ENCODE assay signal across 1 cellular context in genomic region chr12:54027442-54027786, GRCh38.
TF ChIP-seq lines count a peak whose summit lies in the region.

No MANE protein-coding gene starts in this region.

TF ChIP-seq in K562, 482 proteins besides CTCF, POLR2A, EP300 and RAD21:
- no peak for TF ChIP-seq ESRRB (CRISPR knock-in tag; IDR thresholded peaks at IDR 0.05; ENCODE audit: borderline replicate concordance)
- no peak for TF ChIP-seq GTF2E2 (tag; IDR thresholded peaks at IDR 0.05)
- no peak for TF ChIP-seq PYGO2 (tag; IDR thresholded peaks at IDR 0.05)
- TF ChIP-seq CC2D1A (IDR thresholded peaks at IDR 0.05) = no peak
- no peak for TF ChIP-seq ZNF561 (CRISPR knock-in tag; conservative IDR thresholded peaks at IDR 0.05)
- no peak for TF ChIP-seq L3MBTL2 (IDR thresholded peaks at IDR 0.05)
- no peak for TF ChIP-seq ZBED1 (IDR thresholded peaks at IDR 0.05)
